ENCODE assay signal across 15 cellular contexts in the genomic region with DNA sequence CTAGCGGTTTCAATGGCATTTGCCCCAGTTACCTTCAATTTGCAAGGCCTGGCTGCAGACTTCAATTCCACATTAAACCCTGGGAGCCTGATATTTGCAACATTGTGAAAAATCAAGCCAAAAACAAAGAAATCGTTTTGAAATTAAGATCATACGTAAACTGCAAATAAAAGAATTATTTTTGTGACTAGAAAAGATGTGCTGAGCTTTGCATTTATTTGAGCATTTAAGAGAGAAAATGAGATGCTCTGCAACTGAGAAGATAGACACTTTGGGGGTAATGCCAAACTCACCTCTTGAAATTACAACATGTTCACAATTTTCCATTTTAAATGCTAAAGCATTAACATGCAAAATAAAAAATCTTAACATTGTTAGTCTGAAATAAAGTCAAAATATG.
"Had no signal": no experiment of that assay in that cellular context is flagged by ENCODE, and none has a peak within 500 bp of the region (broad histone marks: within the 10 kb centered on the region; RNA-seq: fewer than 3 reads in every experiment).

No MANE protein-coding gene starts in this region.

- DNase-seq: activated CD4-positive, alpha-beta T cell treated with anti-CD3 and anti-CD28 coated beads, Interleukin-2, amount 50 U/mL, for 1 hour; activated CD4-positive, CD25-positive, alpha-beta regulatory T cell treated with anti-CD3 and anti-CD28 coated beads, Interleukin-2, amount 50 U/mL, for 72 hours; activated gamma-delta T cell treated with Interleukin-2 at 50 U/mL for 16 hours; cerebellar nuclear complex; cortex of kidney; retina; stimulated activated CD4-positive, alpha-beta T cell treated with anti-CD3 and anti-CD28 coated beads, Interleukin-2, amount 100 ng/mL, for 24 hours; stimulated activated naive CD4-positive, alpha-beta T cell treated with Interleukin-2 at 50 U/mL for 16 hours; substantia nigra; T-helper 2 cell; tibial artery had no signal

- H3K27me3 ChIP-seq: tibial artery had no signal

- H3K4me3 ChIP-seq: tibial artery had no signal

- FAIRE-seq: bronchial epithelial cell had no signal

- H3K4me1 ChIP-seq: tibial artery had no signal

- ATAC-seq: activated naive CD4-positive, alpha-beta T cell treated with anti-CD3 and anti-CD28 coated beads, Interleukin-2, amount 50 U/mL, for 72 hours; natural killer cell treated with Interleukin-12 subunit alpha and Interleukin-12 subunit beta and Interleukin-15 and Interleukin-18, amount 100 ng/mL, for 72 hours had no signal

- H3K9me3 ChIP-seq: tibial artery had no signal

- H3K27ac ChIP-seq: VCaP had no signal
